ENCODE assay signal across 17 cellular contexts in genomic region chr15:80550910-80551265, GRCh38.
DNase-seq lines count a peak whose midpoint lies in the region; FAIRE-seq and TF ChIP-seq lines count a peak whose summit lies in the region.
"Had no signal": no experiment of that assay in that cellular context is flagged by ENCODE, and none has a peak within 500 bp of the region (broad histone marks: within the 10 kb centered on the region; RNA-seq: fewer than 3 reads in every experiment).

No MANE protein-coding gene starts in this region.

- H3K4me2 ChIP-seq in keratinocyte (ENCODE audit: control insufficient read depth, extremely low read depth, insufficient read depth, low read depth, low read length), result peak overlapping the region; percentile 77

- DNase-seq in Calu3 (peak; percentile 20), LHCN-M2 (ENCODE audit: low read depth) (peak; percentile 41), astrocyte of the spinal cord (ENCODE audit: low read depth, low spot score) (no peak), keratinocyte (ENCODE audit: low read depth, low spot score) (no peak), erythroblast (lab: John Stamatoyannopoulos, UW) (no peak), ascending aorta (ENCODE audit: low spot score in 2 of 2) (no peak), NCI-H187 (lab: John Stamatoyannopoulos, UW) (no peak)
- DNase-seq in stimulated activated CD4-positive, alpha-beta T cell treated with anti-CD3 and anti-CD28 coated beads, Interleukin-4, amount 100 ng/mL, for 4 hours, result no peak
- DNase-seq: activated CD4-positive, alpha-beta T cell treated with anti-CD3 and anti-CD28 coated beads for 4 hours; activated T-cell treated with anti-CD3 and anti-CD28 coated beads, Interleukin-2, amount 50 U/mL, for 24 hours; DMS 273 treated with DMSO at 0.1 percent for 48 hours; mucosa of descending colon; T-helper 1 cell; transverse colon had no signal

- CTCF ChIA-PET in Calu3 (lab: Charles Lee), result no interaction called here

- H3K4me3 ChIP-seq in astrocyte of the spinal cord (ENCODE audit: low read depth, low read length) (peak overlapping the region; percentile 31), keratinocyte (ENCODE audit: control insufficient read depth in 2 of 3, extremely low read depth in 1 of 3, insufficient read depth in 2 of 3, low read depth in 1 of 3, low read length in 3 of 3) (peak overlapping the region in 1 of 3 experiments; percentile 46), ascending aorta (no peak overlapping the region)
- H3K4me3 ChIP-seq: mucosa of descending colon, PC-9, prostate gland, transverse colon had no signal

- no peak overlapping the region for H2AFZ ChIP-seq in keratinocyte (ENCODE audit: control insufficient read depth, low read length)
- H2AFZ ChIP-seq: PC-9 had no signal

- dilution Hi-C loops in keratinocyte (cut with MboI; ENCODE audit: extremely low pct_ligation_motif_present, low sequenced_read_pairs), result no loop called here

- intact Hi-C loops in Calu3 (cut with micrococcal nuclease; ENCODE audit: unreplicated experiment), result no loop called here
- intact Hi-C loops in ascending aorta (cut with DNase I), result no loop called here

- no peak for TF ChIP-seq POLR2A in erythroblast (IDR thresholded peaks at IDR 0.05; ENCODE audit: low read length)

- no peak overlapping the region for H3K9ac ChIP-seq in keratinocyte (ENCODE audit: control insufficient read depth, extremely low read depth, insufficient read depth, low read length)

- peaks cover 24% of the 10 kb centered on the region for H3K4me1 ChIP-seq in keratinocyte (ENCODE audit: control insufficient read depth, extremely low read depth, insufficient read depth, low read length)
- no peaks in the 10 kb centered on the region for H3K4me1 ChIP-seq in ascending aorta
- H3K4me1 ChIP-seq: prostate gland, transverse colon had no signal

- no peaks in the 10 kb centered on the region for H3K36me3 ChIP-seq in keratinocyte (ENCODE audit: control insufficient read depth in 2 of 2, extremely low read depth in 1 of 2, insufficient read depth in 2 of 2, low read length in 2 of 2)
- H3K36me3 ChIP-seq in ascending aorta, result no peaks in the 10 kb centered on the region
- H3K36me3 ChIP-seq: prostate gland, transverse colon had no signal

- H3K27ac Mint-ChIP-seq in Calu3 (ENCODE audit: unreplicated experiment), result peak overlapping the region; percentile 25
- H3K27ac Mint-ChIP-seq: activated T-cell treated with anti-CD3 and anti-CD28 coated beads, Interleukin-2, amount 50 U/mL, for 24 hours had no signal

- no peaks in the 10 kb centered on the region for H4K20me1 ChIP-seq in keratinocyte (ENCODE audit: control insufficient read depth, extremely low read depth, insufficient read depth, low read length)

- H3K27me3 ChIP-seq in keratinocyte (ENCODE audit: control insufficient read depth, extremely low read depth, insufficient read depth, low read length), result no peaks in the 10 kb centered on the region
- H3K27me3 ChIP-seq in ascending aorta, result no peaks in the 10 kb centered on the region
- H3K27me3 ChIP-seq: foreskin keratinocyte, transverse colon had no signal

- in situ Hi-C loops in astrocyte of the spinal cord (cut with HindIII; ENCODE audit: low sequenced_read_pairs), result no loop called here

- H3K9me1 ChIP-seq in keratinocyte (ENCODE audit: control insufficient read depth, extremely low read depth, insufficient read depth, low read length), result no peaks in the 10 kb centered on the region

- peaks cover 32% of the 10 kb centered on the region for H3K4me1 Mint-ChIP-seq in Calu3 (ENCODE audit: low read depth, unreplicated experiment)

- FAIRE-seq in keratinocyte (lab: Jason Lieb, UNC), result peak; percentile 48

- H3K79me2 ChIP-seq in keratinocyte (ENCODE audit: control insufficient read depth, insufficient read depth, low read length), result no peaks in the 10 kb centered on the region

- no TSS peak for BruUV-seq in Calu3 (replicated peaks; lab: Mats Ljungman, UMichigan)

- H3K27me3 Mint-ChIP-seq in Calu3 (ENCODE audit: unreplicated experiment), result peaks cover 11% of the 10 kb centered on the region

- H3K36me3 Mint-ChIP-seq in Calu3 (ENCODE audit: insufficient read depth, unreplicated experiment), result no peaks in the 10 kb centered on the region

- TF ChIP-seq CTCF in Calu3 (IDR thresholded peaks at IDR 0.05; ENCODE audit: unreplicated experiment), result no peak
- TF ChIP-seq CTCF in astrocyte of the spinal cord (IDR thresholded peaks at IDR 0.05; ENCODE audit: low read depth, low read length), result no peak
- no peak for TF ChIP-seq CTCF in keratinocyte (optimal IDR thresholded peaks at IDR 0.05 in 1 of 3, IDR thresholded peaks at IDR 0.05 in 1 of 3, conservative IDR thresholded peaks at IDR 0.05 in 1 of 3; ENCODE audit: extremely low read depth in 1 of 3, insufficient read depth in 2 of 3, low read length in 3 of 3)
- TF ChIP-seq CTCF in ascending aorta (IDR thresholded peaks at IDR 0.05), result no peak

- H3K27ac ChIP-seq in keratinocyte (ENCODE audit: control insufficient read depth, insufficient read depth, low read length) (peak overlapping the region; percentile 36), ascending aorta (no peak overlapping the region)
- H3K27ac ChIP-seq: foreskin keratinocyte, PC-9, prostate gland, transverse colon had no signal

- no peaks in the 10 kb centered on the region for H3K9me3 Mint-ChIP-seq in Calu3 (ENCODE audit: low read depth, unreplicated experiment)
- H3K9me3 Mint-ChIP-seq: activated T-cell treated with anti-CD3 and anti-CD28 coated beads, Interleukin-2, amount 50 U/mL, for 24 hours had no signal

- H3K9me3 ChIP-seq in keratinocyte (ENCODE audit: control insufficient read depth, low read depth, low read length) (no peaks in the 10 kb centered on the region), ascending aorta (no peaks in the 10 kb centered on the region)
- H3K9me3 ChIP-seq: mucosa of descending colon, prostate gland, transverse colon had no signal

- no peak overlapping the region for H3K4me3 Mint-ChIP-seq in Calu3 (ENCODE audit: low read depth, unreplicated experiment)
- H3K4me3 Mint-ChIP-seq: activated T-cell treated with anti-CD3 and anti-CD28 coated beads, Interleukin-2, amount 50 U/mL, for 24 hours had no signal

Comparison
In these comparisons a context has a peak if more than half of its experiments do, and no peak if none do; other contexts are left out.
1. DNase-seq: peak in Calu3 (single experiment) and LHCN-M2 (single experiment); none in astrocyte of the spinal cord (single experiment), keratinocyte (single experiment), erythroblast (0 of 2), stimulated activated CD4-positive, alpha-beta T cell treated with anti-CD3 and anti-CD28 coated beads, Interleukin-4, amount 100 ng/mL, for 4 hours (0 of 2), ascending aorta (0 of 2) and NCI-H187 (0 of 2).